27 cellular contexts compared by ENCODE assay signal in the genomic region with DNA sequence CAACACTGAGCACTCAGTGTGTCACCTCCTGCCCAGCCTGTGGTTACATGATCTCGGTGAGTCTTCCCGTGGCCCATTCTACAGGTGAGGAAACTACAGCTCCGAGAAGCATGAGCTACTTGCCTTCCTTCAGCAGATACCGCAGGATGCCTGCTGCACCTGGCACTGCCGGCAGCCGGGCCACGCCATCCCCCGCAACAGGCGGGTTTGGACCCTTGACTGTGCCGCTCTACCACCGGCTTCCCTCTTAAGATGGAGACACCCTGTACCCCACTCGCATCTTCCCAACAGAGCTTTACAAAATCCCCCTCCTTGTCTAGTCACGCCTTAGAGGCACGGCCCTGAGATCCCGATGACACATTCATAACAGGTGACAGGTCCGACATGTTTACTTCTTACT.
"Had no signal": no experiment of that assay in that cellular context is flagged by ENCODE, and none has a peak within 500 bp of the region (broad histone marks: within the 10 kb centered on the region; RNA-seq: fewer than 3 reads in every experiment).

No MANE protein-coding gene starts in this region.

- H3K9me3 ChIP-seq: adrenal gland, breast epithelium had no signal

- H3K9me3 Mint-ChIP-seq: activated CD4-positive, alpha-beta memory T cell treated with anti-CD3 and anti-CD28 coated beads for 36 hours; activated CD4-positive, alpha-beta T cell treated with anti-CD3 and anti-CD28 coated beads, Interleukin-2, amount 10 ng/mL, durations not matched to agents 7 days and 5 days; activated naive CD4-positive, alpha-beta T cell treated with anti-CD3 and anti-CD28 coated beads for 36 hours; activated naive CD8-positive, alpha-beta T cell treated with anti-CD3 and anti-CD28 coated beads for 36 hours; activated T-helper 17 cell treated with anti-CD3 and anti-CD28 coated beads, Interleukin-2, amount 50 U/mL, for 72 hours had no signal

- H3K36me3 Mint-ChIP-seq: activated CD4-positive, alpha-beta memory T cell treated with anti-CD3 and anti-CD28 coated beads for 36 hours; activated naive CD8-positive, alpha-beta T cell treated with anti-CD3 and anti-CD28 coated beads for 36 hours had no signal

- H3K27me3 Mint-ChIP-seq: activated CD4-positive, alpha-beta memory T cell treated with anti-CD3 and anti-CD28 coated beads for 36 hours; activated CD4-positive, alpha-beta T cell treated with anti-CD3 and anti-CD28 coated beads, Interleukin-2, amount 10 ng/mL, durations not matched to agents 7 days and 5 days; activated naive CD8-positive, alpha-beta T cell treated with anti-CD3 and anti-CD28 coated beads for 36 hours; activated T-helper 17 cell treated with anti-CD3 and anti-CD28 coated beads, Interleukin-2, amount 50 U/mL, for 72 hours had no signal

- H3K4me1 ChIP-seq: adrenal gland, breast epithelium had no signal

- H3K4me1 Mint-ChIP-seq: activated CD4-positive, alpha-beta T cell treated with anti-CD3 and anti-CD28 coated beads, Interleukin-2, amount 10 ng/mL, durations not matched to agents 7 days and 5 days; activated naive CD8-positive, alpha-beta T cell treated with anti-CD3 and anti-CD28 coated beads for 36 hours; activated T-helper 17 cell treated with anti-CD3 and anti-CD28 coated beads, Interleukin-2, amount 50 U/mL, for 72 hours had no signal

- ATAC-seq: activated T-helper 17 cell treated with anti-CD3 and anti-CD28 coated beads, Interleukin-2, amount 50 U/mL, for 72 hours; Right ventricle myocardium inferior had no signal

- H3K27me3 ChIP-seq: adrenal gland, breast epithelium had no signal

- H3K4me3 Mint-ChIP-seq: activated CD4-positive, alpha-beta memory T cell treated with anti-CD3 and anti-CD28 coated beads for 36 hours; activated CD4-positive, alpha-beta T cell treated with anti-CD3 and anti-CD28 coated beads, Interleukin-2, amount 10 ng/mL, durations not matched to agents 7 days and 5 days; activated naive CD4-positive, alpha-beta T cell treated with anti-CD3 and anti-CD28 coated beads for 36 hours; activated naive CD8-positive, alpha-beta T cell treated with anti-CD3 and anti-CD28 coated beads for 36 hours; activated T-helper 17 cell treated with anti-CD3 and anti-CD28 coated beads, Interleukin-2, amount 50 U/mL, for 72 hours had no signal

- H3K27ac Mint-ChIP-seq: activated CD4-positive, alpha-beta memory T cell treated with anti-CD3 and anti-CD28 coated beads for 36 hours; activated CD4-positive, alpha-beta T cell treated with anti-CD3 and anti-CD28 coated beads, Interleukin-2, amount 10 ng/mL, durations not matched to agents 7 days and 5 days; activated naive CD4-positive, alpha-beta T cell treated with anti-CD3 and anti-CD28 coated beads for 36 hours; activated naive CD8-positive, alpha-beta T cell treated with anti-CD3 and anti-CD28 coated beads for 36 hours; activated T-helper 17 cell treated with anti-CD3 and anti-CD28 coated beads, Interleukin-2, amount 50 U/mL, for 72 hours had no signal

- H3K4me3 ChIP-seq: adrenal gland, breast epithelium, SK-N-MC had no signal

- DNase-seq: activated CD4-positive, alpha-beta memory T cell treated with anti-CD3 and anti-CD28 coated beads for 36 hours; activated CD4-positive, alpha-beta T cell treated with anti-CD3 and anti-CD28 coated beads, Interleukin-2, amount 10 ng/mL, durations not matched to agents 7 days and 5 days; activated CD4-positive, CD25-positive, alpha-beta regulatory T cell; activated gamma-delta T cell; activated naive CD4-positive, alpha-beta T cell treated with anti-CD3 and anti-CD28 coated beads for 36 hours; activated naive CD8-positive, alpha-beta T cell treated with anti-CD3 and anti-CD28 coated beads for 36 hours; activated T-cell treated with anti-CD3 and anti-CD28 coated beads for 4 hours; activated T-cell treated with anti-CD3 and anti-CD28 coated beads, Interleukin-2, amount 50 U/mL, for 48 hours; adrenal gland; anterior cingulate cortex; caudate nucleus; NCI-H1092 treated with DMSO at 0.1 percent for 48 hours; NCI-H1417 treated with DMSO at 0.1 percent for 48 hours; NCI-H1694 treated with DMSO at 0.1 percent for 48 hours; NCI-H2029 treated with DMSO at 0.1 percent for 48 hours; NCI-H345; NCI-H510A treated with DMSO at 0.1 percent for 48 hours; NCI-H69; NK-92 treated with Interleukin-12 subunit alpha and Interleukin-12 subunit beta, amount 100 ng/mL, for 24 hours; OCI-M1; RPMI8226; T-helper 1 cell had no signal

- H3K27ac ChIP-seq: adrenal gland, breast epithelium, SK-N-MC, VCaP had no signal
